In the genomic region with DNA sequence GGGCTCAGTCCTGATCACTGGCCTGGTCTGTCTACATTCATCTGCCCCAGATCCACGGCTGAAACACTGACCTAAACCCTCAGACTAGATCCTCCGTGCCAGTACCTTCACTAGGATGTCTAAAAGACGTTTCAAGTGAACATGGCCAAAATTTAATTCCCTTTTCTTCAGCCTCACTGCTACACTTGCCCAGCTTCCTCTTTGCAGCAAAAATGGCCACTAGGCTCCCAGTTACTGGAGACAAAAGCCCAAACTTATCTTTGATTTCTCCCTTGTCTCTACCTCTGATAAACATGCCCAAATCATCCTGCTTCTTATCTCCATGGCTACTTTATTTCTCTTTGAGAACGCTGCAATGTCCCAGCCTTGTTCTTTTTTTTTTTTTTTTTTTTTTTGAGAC, we compare ENCODE assay signal across 8 cellular contexts. TPM values are rescaled to one million over a fixed set of nuclear protein-coding genes. Genes with fewer than 3 reads are reported as not detected.
DNase-seq lines count a peak whose midpoint lies in the region; ATAC-seq and TF ChIP-seq lines count a peak whose summit lies in the region.

No MANE protein-coding gene starts in this region.

- CTCF ChIA-PET in activated CD4-positive, alpha-beta T cell treated with anti-CD3 and anti-CD28 coated beads for 36 hours (lab: Charles Lee) = interaction anchor here (1.1 to 3.3 kb wide), 4 partner anchors 11 to 93 kb away, joined by 4 to 17 read pairs (median 4); a partner anchor contains a TSS

- intact Hi-C loops in activated CD4-positive, alpha-beta T cell treated with anti-CD3 and anti-CD28 coated beads for 36 hours (cut with DNase I, micrococcal nuclease) = loop anchor here (5.0 to 10.0 kb wide), 3 partner anchors 273 to 1938 kb away; a partner anchor contains a TSS

- H3K9me3 Mint-ChIP-seq in activated CD4-positive, alpha-beta T cell treated with anti-CD3 and anti-CD28 coated beads for 36 hours (ENCODE audit: low read depth) = no peaks in the 10 kb centered on the region

- H3K9ac ChIP-seq in subcutaneous abdominal adipose tissue (ENCODE audit: low read length in 5 of 5) = peak overlapping the region in 3 of 5 donors; percentile 16 to 60 (median 16)

- H3K9me3 ChIP-seq in subcutaneous abdominal adipose tissue (ENCODE audit: control insufficient read depth in 5 of 5, low read length in 5 of 5) = no peaks in the 10 kb centered on the region

- no peak for DNase-seq in activated CD4-positive, alpha-beta T cell treated with anti-CD3 and anti-CD28 coated beads for 36 hours
- DNase-seq in activated CD4-positive, alpha-beta T cell treated with anti-CD3 and anti-CD28 coated beads, Interleukin-2, amount 50 U/mL, for 48 hours = no peak
- DNase-seq in SKM-1 treated with dmso at 0.1 percent for 144 hours (lab: John Stamatoyannopoulos, UW; ENCODE audit: unreplicated experiment) (peak; percentile 44), fibroblast of mammary gland (ENCODE audit: low read depth) (no peak), DMS53 treated with DMSO at 0.1 percent for 48 hours (lab: John Stamatoyannopoulos, UW; ENCODE audit: unreplicated experiment) (no peak), NCI-H2107 (lab: John Stamatoyannopoulos, UW) (no peak)

- POLR2A ChIA-PET in activated CD4-positive, alpha-beta T cell treated with anti-CD3 and anti-CD28 coated beads for 36 hours (lab: Charles Lee) = interaction anchor here (0.6 kb wide), 1 partner anchor 267 kb away, joined by 3 read pairs; no protein-coding TSS in a partner anchor

- peak overlapping the region; percentile 83 for H3K4me3 Mint-ChIP-seq in activated CD4-positive, alpha-beta T cell treated with anti-CD3 and anti-CD28 coated beads for 36 hours

- H3K27me3 ChIP-seq in subcutaneous abdominal adipose tissue (ENCODE audit: control insufficient read depth in 5 of 5, insufficient read depth in 4 of 5, low read length in 5 of 5) = no peaks in the 10 kb centered on the region

- peaks cover 47% of the 10 kb centered on the region for H3K36me3 Mint-ChIP-seq in activated CD4-positive, alpha-beta T cell treated with anti-CD3 and anti-CD28 coated beads for 36 hours (ENCODE audit: low read depth)

- no peak for TF ChIP-seq CTCF in fibroblast of mammary gland (conservative IDR thresholded peaks at IDR 0.05; ENCODE audit: control insufficient read depth, insufficient read depth, low read depth, low read length)

- H3K4me3 ChIP-seq in fibroblast of mammary gland (ENCODE audit: control insufficient read depth, low read depth, low read length) (peak overlapping the region; percentile 79), subcutaneous abdominal adipose tissue (ENCODE audit: low read depth in 1 of 5, low read length in 5 of 5) (peak overlapping the region; percentile 14 to 86 (median 56))

- H3K27ac ChIP-seq in subcutaneous abdominal adipose tissue (ENCODE audit: low read depth, low read length) = peak overlapping the region; percentile 92

- H3K4me1 ChIP-seq in subcutaneous abdominal adipose tissue (ENCODE audit: control insufficient read depth in 5 of 5, insufficient read depth in 5 of 5, low read length in 5 of 5) = peaks cover 10 to 75% (median 72%) of the 10 kb centered on the region in 5 donors

- no peaks in the 10 kb centered on the region for H3K36me3 ChIP-seq in subcutaneous abdominal adipose tissue (ENCODE audit: control insufficient read depth in 5 of 5, insufficient read depth in 5 of 5, low read length in 5 of 5)

- H3K4me1 Mint-ChIP-seq in activated CD4-positive, alpha-beta T cell treated with anti-CD3 and anti-CD28 coated beads for 36 hours = peaks cover 44% of the 10 kb centered on the region

- ATAC-seq in activated CD4-positive, alpha-beta T cell treated with anti-CD3 and anti-CD28 coated beads for 36 hours = no peak
- ATAC-seq in GM18498 (IDR thresholded peaks at IDR 0.05; ENCODE audit: unreplicated experiment) = no peak

- peak overlapping the region; percentile 91 for H3K27ac Mint-ChIP-seq in activated CD4-positive, alpha-beta T cell treated with anti-CD3 and anti-CD28 coated beads for 36 hours

- H3K27me3 Mint-ChIP-seq in activated CD4-positive, alpha-beta T cell treated with anti-CD3 and anti-CD28 coated beads for 36 hours = no peaks in the 10 kb centered on the region

RNA-seq across cellular contexts. Expression of a gene that starts 1.6 kb away (rescaled TPM):
- 10 to 100 TPM; 30.8 to 50.7 TPM for total RNA-seq in activated CD4-positive, alpha-beta T cell treated with anti-CD3 and anti-CD28 coated beads for 36 hours

RNA-seq across cellular contexts. Expression of a gene that starts 6.5 kb away (rescaled TPM):
- 1 to 10 TPM; 1.0 to 1.3 TPM for total RNA-seq in activated CD4-positive, alpha-beta T cell treated with anti-CD3 and anti-CD28 coated beads for 36 hours

RNA-seq across cellular contexts. Expression of a gene that starts 11.0 kb away (rescaled TPM):
- total RNA-seq in activated CD4-positive, alpha-beta T cell treated with anti-CD3 and anti-CD28 coated beads for 36 hours = 10 to 100 TPM; 15.0 to 17.1 TPM

RNA-seq across cellular contexts. Expression of a gene that starts 11.6 kb away (rescaled TPM):
- 10 to 100 TPM; 42.5 to 43.0 TPM for total RNA-seq in activated CD4-positive, alpha-beta T cell treated with anti-CD3 and anti-CD28 coated beads for 36 hours

RNA-seq across cellular contexts. Expression of a gene that starts 11.7 kb away (rescaled TPM):
- total RNA-seq in activated CD4-positive, alpha-beta T cell treated with anti-CD3 and anti-CD28 coated beads for 36 hours = 10 to 100 TPM; 10.3 to 14.3 TPM
